ENCODE assay signal across 2 cellular contexts in genomic region chr14:95264271-95264973, GRCh38.
TF ChIP-seq lines count a peak whose summit lies in the region.

No MANE protein-coding gene starts in this region.

TF ChIP-seq in SK-N-SH, 30 proteins besides CTCF, POLR2A, EP300 and RAD21 (continued from another document):
- TF ChIP-seq, protein P1, sequence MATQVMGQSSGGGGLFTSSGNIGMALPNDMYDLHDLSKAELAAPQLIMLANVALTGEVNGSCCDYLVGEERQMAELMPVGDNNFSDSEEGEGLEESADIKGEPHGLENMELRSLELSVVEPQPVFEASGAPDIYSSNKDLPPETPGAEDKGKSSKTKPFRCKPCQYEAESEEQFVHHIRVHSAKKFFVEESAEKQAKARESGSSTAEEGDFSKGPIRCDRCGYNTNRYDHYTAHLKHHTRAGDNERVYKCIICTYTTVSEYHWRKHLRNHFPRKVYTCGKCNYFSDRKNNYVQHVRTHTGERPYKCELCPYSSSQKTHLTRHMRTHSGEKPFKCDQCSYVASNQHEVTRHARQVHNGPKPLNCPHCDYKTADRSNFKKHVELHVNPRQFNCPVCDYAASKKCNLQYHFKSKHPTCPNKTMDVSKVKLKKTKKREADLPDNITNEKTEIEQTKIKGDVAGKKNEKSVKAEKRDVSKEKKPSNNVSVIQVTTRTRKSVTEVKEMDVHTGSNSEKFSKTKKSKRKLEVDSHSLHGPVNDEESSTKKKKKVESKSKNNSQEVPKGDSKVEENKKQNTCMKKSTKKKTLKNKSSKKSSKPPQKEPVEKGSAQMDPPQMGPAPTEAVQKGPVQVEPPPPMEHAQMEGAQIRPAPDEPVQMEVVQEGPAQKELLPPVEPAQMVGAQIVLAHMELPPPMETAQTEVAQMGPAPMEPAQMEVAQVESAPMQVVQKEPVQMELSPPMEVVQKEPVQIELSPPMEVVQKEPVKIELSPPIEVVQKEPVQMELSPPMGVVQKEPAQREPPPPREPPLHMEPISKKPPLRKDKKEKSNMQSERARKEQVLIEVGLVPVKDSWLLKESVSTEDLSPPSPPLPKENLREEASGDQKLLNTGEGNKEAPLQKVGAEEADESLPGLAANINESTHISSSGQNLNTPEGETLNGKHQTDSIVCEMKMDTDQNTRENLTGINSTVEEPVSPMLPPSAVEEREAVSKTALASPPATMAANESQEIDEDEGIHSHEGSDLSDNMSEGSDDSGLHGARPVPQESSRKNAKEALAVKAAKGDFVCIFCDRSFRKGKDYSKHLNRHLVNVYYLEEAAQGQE (IDR thresholded peaks at IDR 0.05; ENCODE audit: low read depth, low read length) = no peak
- TF ChIP-seq, protein P2, sequence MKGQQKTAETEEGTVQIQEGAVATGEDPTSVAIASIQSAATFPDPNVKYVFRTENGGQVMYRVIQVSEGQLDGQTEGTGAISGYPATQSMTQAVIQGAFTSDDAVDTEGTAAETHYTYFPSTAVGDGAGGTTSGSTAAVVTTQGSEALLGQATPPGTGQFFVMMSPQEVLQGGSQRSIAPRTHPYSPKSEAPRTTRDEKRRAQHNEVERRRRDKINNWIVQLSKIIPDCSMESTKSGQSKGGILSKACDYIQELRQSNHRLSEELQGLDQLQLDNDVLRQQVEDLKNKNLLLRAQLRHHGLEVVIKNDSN (IDR thresholded peaks at IDR 0.05; ENCODE audit: borderline replicate concordance, low read depth) = no peak
- no peak for TF ChIP-seq RFX5 (IDR thresholded peaks at IDR 0.05; ENCODE audit: low read length)
- no peak for TF ChIP-seq NRF1 (IDR thresholded peaks at IDR 0.05; ENCODE audit: low read depth, low read length)
- no peak for TF ChIP-seq POLR2AphosphoS5 (IDR thresholded peaks at IDR 0.05; ENCODE audit: low read depth, low read length)
- no peak for TF ChIP-seq NFIC (IDR thresholded peaks at IDR 0.05; ENCODE audit: borderline replicate concordance)

TF ChIP-seq in SK-N-SH treated with all-trans-retinoic acid at 6 μM for 48 hours, 23 proteins besides CTCF, POLR2A, EP300 and RAD21 (continued from another document):
- TF ChIP-seq CSRNP3 (CRISPR knock-in tag; IDR thresholded peaks at IDR 0.05) (no peak), ZFP3 (CRISPR knock-in tag; IDR thresholded peaks at IDR 0.05) (no peak), ZC3H10 (CRISPR knock-in tag; IDR thresholded peaks at IDR 0.05) (no peak), BACH2 (CRISPR knock-in tag; IDR thresholded peaks at IDR 0.05; ENCODE audit: borderline replicate concordance) (no peak), SNAI2 (CRISPR knock-in tag; IDR thresholded peaks at IDR 0.05) (no peak), PPARA (CRISPR knock-in tag; IDR thresholded peaks at IDR 0.05; ENCODE audit: borderline replicate concordance) (no peak), TOX (CRISPR knock-in tag; IDR thresholded peaks at IDR 0.05; ENCODE audit: borderline replicate concordance) (no peak)
- TF ChIP-seq, protein P3, sequence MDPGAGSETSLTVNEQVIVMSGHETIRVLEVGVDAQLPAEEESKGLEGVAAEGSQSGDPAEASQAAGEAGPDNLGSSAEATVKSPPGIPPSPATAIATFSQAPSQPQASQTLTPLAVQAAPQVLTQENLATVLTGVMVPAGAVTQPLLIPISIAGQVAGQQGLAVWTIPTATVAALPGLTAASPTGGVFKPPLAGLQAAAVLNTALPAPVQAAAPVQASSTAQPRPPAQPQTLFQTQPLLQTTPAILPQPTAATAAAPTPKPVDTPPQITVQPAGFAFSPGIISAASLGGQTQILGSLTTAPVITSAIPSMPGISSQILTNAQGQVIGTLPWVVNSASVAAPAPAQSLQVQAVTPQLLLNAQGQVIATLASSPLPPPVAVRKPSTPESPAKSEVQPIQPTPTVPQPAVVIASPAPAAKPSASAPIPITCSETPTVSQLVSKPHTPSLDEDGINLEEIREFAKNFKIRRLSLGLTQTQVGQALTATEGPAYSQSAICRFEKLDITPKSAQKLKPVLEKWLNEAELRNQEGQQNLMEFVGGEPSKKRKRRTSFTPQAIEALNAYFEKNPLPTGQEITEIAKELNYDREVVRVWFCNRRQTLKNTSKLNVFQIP (CRISPR knock-in tag; IDR thresholded peaks at IDR 0.05; ENCODE audit: borderline replicate concordance, low read depth) = no peak
